ENCODE assay signal across 14 cellular contexts in the genomic region with DNA sequence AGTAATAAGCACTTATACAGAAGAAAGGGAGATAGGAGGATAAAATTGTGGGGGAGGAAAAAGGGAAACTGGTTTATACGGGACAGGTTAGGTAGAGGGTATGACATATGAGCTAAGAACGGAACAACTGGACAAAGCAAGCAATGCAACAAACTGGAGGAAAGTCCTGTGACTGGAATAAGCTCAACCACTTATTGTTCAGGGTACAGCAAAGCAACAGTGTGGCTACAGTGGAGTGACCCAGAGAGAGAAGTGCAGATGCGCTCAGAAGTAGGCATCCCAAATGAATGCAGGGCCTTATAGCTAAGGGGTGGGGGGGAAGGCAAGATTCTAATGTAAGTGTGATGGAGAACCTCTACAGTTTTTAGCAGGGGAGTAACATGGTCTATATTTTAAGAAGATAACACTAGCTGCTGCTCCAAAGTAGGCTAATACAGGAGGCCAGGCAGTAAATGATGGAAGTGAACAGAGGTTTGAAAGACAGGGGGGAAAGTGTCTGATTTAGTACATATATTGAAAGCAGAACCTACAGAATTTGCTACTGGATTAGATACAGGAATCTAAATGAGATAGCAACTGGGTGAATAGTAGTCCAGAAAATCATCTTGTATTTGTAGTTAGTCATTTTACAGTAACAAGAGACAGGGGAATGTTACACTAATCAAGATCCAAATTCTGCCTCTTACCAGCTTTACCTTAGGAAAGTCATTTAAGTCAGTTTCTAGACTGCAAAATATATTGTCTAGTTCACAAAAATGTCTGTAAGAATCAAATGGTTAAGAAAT. TPM values are rescaled to one million over a fixed set of nuclear protein-coding genes. Genes with fewer than 3 reads are reported as not detected.
DNase-seq lines count a peak whose midpoint lies in the region; ATAC-seq and TF ChIP-seq lines count a peak whose summit lies in the region.
"Had no signal": no experiment of that assay in that cellular context is flagged by ENCODE, and none has a peak within 500 bp of the region (broad histone marks: within the 10 kb centered on the region; RNA-seq: fewer than 3 reads in every experiment).

No MANE protein-coding gene starts in this region.

- H3K4me3 ChIP-seq in left ventricle myocardium inferior (no peak overlapping the region), SK-N-MC (peak overlapping the region; percentile 0; the same call in 1 of the 2 replicates), fibroblast of mammary gland (ENCODE audit: control insufficient read depth, low read depth, low read length) (no peak overlapping the region)

- DNase-seq in left ventricle myocardium inferior (no peak), Right ventricle myocardium superior (no peak), SK-N-MC (ENCODE audit: low read depth, low spot score) (no peak), fibroblast of mammary gland (ENCODE audit: low read depth) (peak; percentile 45), type B pancreatic cell (ENCODE audit: extremely low spot score, unreplicated experiment) (no peak), globus pallidus (ENCODE audit: low spot score) (no peak), cortex of kidney (lab: John Stamatoyannopoulos, UW) (no peak), CD14-positive monocyte (ENCODE audit: low spot score) (no peak)
- DNase-seq: activated CD4-positive, alpha-beta T cell treated with anti-CD3 and anti-CD28 coated beads, Interleukin-2, amount 50 U/mL, for 1 hour; anterior cingulate cortex; NCI-H1417; NCI-H510A; SHP77 treated with DMSO at 0.1 percent for 48 hours had no signal

- H3K36me3 Mint-ChIP-seq in type B pancreatic cell (no peaks in the 10 kb centered on the region), CD14-positive monocyte (no peaks in the 10 kb centered on the region)

- H3K27ac Mint-ChIP-seq in type B pancreatic cell (peak overlapping the region; percentile 5), CD14-positive monocyte (peak overlapping the region in 3 of 7 donors; percentile 39 to 64 (median 41))

- H3K27me3 Mint-ChIP-seq in type B pancreatic cell: no peaks in the 10 kb centered on the region
- no peaks in the 10 kb centered on the region for H3K27me3 Mint-ChIP-seq in CD14-positive monocyte (ENCODE audit: low read depth in 3 of 3)

- peak overlapping the region; percentile 59 for H3K27ac ChIP-seq in left ventricle myocardium inferior (replicated peaks)
- no peak overlapping the region for H3K27ac ChIP-seq in SK-N-MC
- H3K27ac ChIP-seq: neutrophil had no signal

- peaks cover 42% of the 10 kb centered on the region for H3K4me1 Mint-ChIP-seq in type B pancreatic cell (ENCODE audit: unreplicated experiment)
- peaks cover 73% of the 10 kb centered on the region for H3K4me1 Mint-ChIP-seq in CD14-positive monocyte

- no peaks in the 10 kb centered on the region for H3K27me3 ChIP-seq in left ventricle myocardium inferior (ENCODE audit: low read depth)
- H3K27me3 ChIP-seq: neutrophil had no signal

- peak overlapping the region; percentile 84 for H3K4me3 Mint-ChIP-seq in type B pancreatic cell
- H3K4me3 Mint-ChIP-seq in CD14-positive monocyte: no peak overlapping the region

- no peaks in the 10 kb centered on the region for H3K9me3 ChIP-seq in left ventricle myocardium inferior (replicated peaks)
- H3K9me3 ChIP-seq in SK-N-MC (ENCODE audit: low read depth, low read length): no peaks in the 10 kb centered on the region
- H3K9me3 ChIP-seq: neutrophil had no signal

- H3K9ac ChIP-seq in SK-N-MC (ENCODE audit: insufficient read length): no peak overlapping the region

- peaks cover 93% of the 10 kb centered on the region for H3K4me1 ChIP-seq in left ventricle myocardium inferior

- H3K36me3 ChIP-seq in left ventricle myocardium inferior: no peaks in the 10 kb centered on the region
- H3K36me3 ChIP-seq in SK-N-MC (ENCODE audit: insufficient read depth, low read length): 0 out of 2 replicates have a peak, but pooled peaks cover 3% of the 10 kb centered on the region
- H3K36me3 ChIP-seq: neutrophil had no signal

- no peak for TF ChIP-seq CTCF in left ventricle myocardium inferior (IDR thresholded peaks at IDR 0.05; ENCODE audit: borderline replicate concordance)
- TF ChIP-seq CTCF in fibroblast of mammary gland (conservative IDR thresholded peaks at IDR 0.05; ENCODE audit: control insufficient read depth, insufficient read depth, low read depth, low read length): no peak
- no peak for TF ChIP-seq CTCF in type B pancreatic cell (conservative IDR thresholded peaks at IDR 0.05)
- no peak for TF ChIP-seq CTCF in CD14-positive monocyte (IDR thresholded peaks at IDR 0.05)

- no peak for ATAC-seq in Right ventricle myocardium superior (ENCODE audit: poor library complexity)

- intact Hi-C loops in left ventricle myocardium inferior (cut with micrococcal nuclease): no loop called here
- intact Hi-C loops in Right ventricle myocardium superior (cut with DNase I): no loop called here
- intact Hi-C loops in CD14-positive monocyte (cut with micrococcal nuclease): no loop called here

- H3K9me3 Mint-ChIP-seq in type B pancreatic cell: no peaks in the 10 kb centered on the region
- H3K9me3 Mint-ChIP-seq in CD14-positive monocyte: no peaks in the 10 kb centered on the region

RNA-seq across cellular contexts. Expression of gene UBE2N, which starts 3.3 kb away (rescaled TPM):
- total RNA-seq in left ventricle myocardium inferior (86.3 TPM), Right ventricle myocardium superior (77.3 TPM), type B pancreatic cell (ENCODE audit: low replicate concordance) (95.1 and 102 TPM in 2 replicates)
- 100 to 1,000 TPM; 108 to 119 TPM for polyA plus RNA-seq in CD14-positive monocyte

RNA-seq across cellular contexts. Expression of gene MRPL42, which starts 28.9 kb away (rescaled TPM):
- total RNA-seq in left ventricle myocardium inferior (47.0 TPM), Right ventricle myocardium superior (39.9 TPM), type B pancreatic cell (ENCODE audit: low replicate concordance) (54.8 and 84.7 TPM in 2 replicates)
- 10 to 100 TPM; 62.8 to 68.3 TPM for polyA plus RNA-seq in CD14-positive monocyte
